In the genomic region with DNA sequence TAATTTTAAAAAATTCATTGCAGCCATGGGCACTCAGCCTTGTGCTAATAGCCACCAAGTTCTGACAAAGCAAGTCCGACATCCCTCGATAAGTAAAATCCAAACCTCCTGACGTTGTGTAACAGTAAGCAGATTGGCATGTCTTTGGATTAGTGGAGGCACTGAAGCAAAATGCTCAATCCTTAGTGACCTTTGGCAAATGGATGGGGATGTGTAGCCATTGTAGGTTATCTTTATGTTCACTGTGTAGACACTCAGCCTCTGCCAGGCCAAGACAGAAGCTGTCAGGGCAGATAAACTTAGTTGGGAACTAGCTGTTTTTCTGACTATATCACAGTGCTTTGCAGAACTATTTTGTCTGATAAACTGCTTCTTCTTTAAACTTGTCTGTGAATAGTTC, we compare ENCODE assay signal across 20 cellular contexts.
A peak's percentile ranks its signal among the peaks of the same experiment; 100 is the strongest.
DNase-seq lines count a peak whose midpoint lies in the region; ATAC-seq and TF ChIP-seq lines count a peak whose summit lies in the region.
"Had no signal": no experiment of that assay in that cellular context is flagged by ENCODE, and none has a peak within 500 bp of the region (broad histone marks: within the 10 kb centered on the region; RNA-seq: fewer than 3 reads in every experiment).

No MANE protein-coding gene starts in this region.

- ATAC-seq in right cardiac atrium (peak; percentile 32 to 80), heart right ventricle (no peak), omental fat pad (ENCODE audit: low FRiP score) (peak; percentile 49), GM21390 (IDR thresholded peaks at IDR 0.05; ENCODE audit: unreplicated experiment) (no peak)
- ATAC-seq: Panc1 had no signal

- H3K4me3 ChIP-seq in right cardiac atrium (ENCODE audit: low read length) (no peak overlapping the region), heart right ventricle (no peak overlapping the region), esophagus squamous epithelium (no peak overlapping the region), thyroid gland (replicated peaks in 1 of 3) (no peak overlapping the region)
- H3K4me3 ChIP-seq: BLaER1 treated with 17β-estradiol and CSF1 and Interleukin-3, amounts not matched to agents 10 nM and 100 nM had no signal

- peaks cover 13% of the 10 kb centered on the region for H3K4me1 ChIP-seq in right cardiac atrium (ENCODE audit: control insufficient read depth, insufficient read depth, low read length)
- peaks cover 3 to 61% (median 34%) of the 10 kb centered on the region in 9 donors for H3K4me1 ChIP-seq in heart right ventricle
- H3K4me1 ChIP-seq in esophagus squamous epithelium = peaks cover 4 to 45% (median 11%) of the 10 kb centered on the region in 3 donors
- H3K4me1 ChIP-seq in thyroid gland = peaks cover 26 to 63% of the 10 kb centered on the region in 2 donors

- H3K9me3 ChIP-seq in right cardiac atrium (ENCODE audit: control insufficient read depth, low read length) = no peaks in the 10 kb centered on the region
- H3K9me3 ChIP-seq in heart right ventricle = no peaks in the 10 kb centered on the region
- no peaks in the 10 kb centered on the region for H3K9me3 ChIP-seq in esophagus squamous epithelium
- no peaks in the 10 kb centered on the region for H3K9me3 ChIP-seq in thyroid gland
- H3K9me3 ChIP-seq: BLaER1 treated with 17β-estradiol and CSF1 and Interleukin-3, amounts not matched to agents 10 nM and 100 nM had no signal

- TF ChIP-seq CTCF in heart right ventricle (IDR thresholded peaks at IDR 0.05) = no peak
- TF ChIP-seq CTCF in esophagus squamous epithelium (IDR thresholded peaks at IDR 0.05) = no peak
- no peak for TF ChIP-seq CTCF in omental fat pad (IDR thresholded peaks at IDR 0.05)
- TF ChIP-seq CTCF in thyroid gland (IDR thresholded peaks at IDR 0.05) = no peak

- intact Hi-C loops in right cardiac atrium (cut with DNase I) (loop anchor here in 2 of 4 donors (10.0 kb wide), 1 partner anchor 247 kb away; the partner anchor contains the start of gene ZNF503 (in 2 of the 2)), heart right ventricle (cut with DNase I) (loop anchor here in 3 of 10 donors (10.0 kb wide), 1 partner anchor 247 kb away; the partner anchor contains the start of gene ZNF503 (in 3 of the 3)), esophagus squamous epithelium (cut with DNase I) (loop anchor here (10.0 kb wide), 1 partner anchor 247 kb away; the partner anchor contains the start of gene ZNF503), thyroid gland (cut with DNase I) (loop anchor here (10.0 kb wide), 1 partner anchor 237 kb away; no protein-coding TSS in a partner anchor)

- H3K36me3 ChIP-seq in heart right ventricle (no peaks in the 10 kb centered on the region), esophagus squamous epithelium (no peaks in the 10 kb centered on the region), thyroid gland (no peaks in the 10 kb centered on the region)
- H3K36me3 ChIP-seq: BLaER1 treated with 17β-estradiol and CSF1 and Interleukin-3, amounts not matched to agents 10 nM and 100 nM had no signal

- peak in 1 of 3 donors; percentile 74 for DNase-seq in right cardiac atrium
- no peak for DNase-seq in heart right ventricle
- no peak for DNase-seq in esophagus squamous epithelium (lab: John Stamatoyannopoulos, UW)
- no peak for DNase-seq in omental fat pad (ENCODE audit: low spot score)
- no peak for DNase-seq in G401 (ENCODE audit: low spot score)
- DNase-seq in thyroid gland = no peak
- DNase-seq: 8988T; CD4-positive, alpha-beta memory T cell; DND-41; Karpas-422; MV-4-11; NCI-H1105 treated with DMSO at 0.1 percent for 48 hours; NCI-H2029 treated with DMSO at 0.1 percent for 48 hours; NCI-H345; NCI-H524 treated with DMSO at 0.1 percent for 48 hours; NCI-H82; SIG-M5 had no signal

- peak overlapping the region; percentile 30 for H3K27ac ChIP-seq in right cardiac atrium (ENCODE audit: low read length)
- no peak overlapping the region for H3K27ac ChIP-seq in heart right ventricle
- peak overlapping the region in 3 of 4 donors; percentile 10 to 50 (median 17) for H3K27ac ChIP-seq in esophagus squamous epithelium
- no peak overlapping the region for H3K27ac ChIP-seq in thyroid gland
- H3K27ac ChIP-seq: BLaER1 treated with 17β-estradiol and CSF1 and Interleukin-3, amounts not matched to agents 10 nM and 100 nM had no signal

- in situ Hi-C loops in G401 (cut with HindIII; ENCODE audit: low sequenced_read_pairs) = no loop called here

- H3K27me3 ChIP-seq in right cardiac atrium (ENCODE audit: control insufficient read depth, insufficient read depth) (no peaks in the 10 kb centered on the region), heart right ventricle (no peaks in the 10 kb centered on the region), esophagus squamous epithelium (no peaks in the 10 kb centered on the region), thyroid gland (no peaks in the 10 kb centered on the region)
- H3K27me3 ChIP-seq: BLaER1 treated with 17β-estradiol and CSF1 and Interleukin-3, amounts not matched to agents 10 nM and 100 nM had no signal

- no peak for TF ChIP-seq POLR2A in esophagus squamous epithelium (IDR thresholded peaks at IDR 0.05)
- TF ChIP-seq POLR2A in thyroid gland (IDR thresholded peaks at IDR 0.05) = no peak

- 46% methylated on average over 3 of the region's 3 CpGs for WGBS in right cardiac atrium
- 73 to 78% methylated on average over 3 of the region's 3 CpGs for WGBS in heart right ventricle, 2 donors
- 70 to 88% methylated on average over 3 of the region's 3 CpGs for WGBS in esophagus squamous epithelium, 2 donors
- WGBS in thyroid gland, 2 donors = 84 to 89% methylated on average over 3 of the region's 3 CpGs

Comparison
In these comparisons a context has a peak if more than half of its experiments do, and no peak if none do; other contexts are left out.
1. ATAC-seq: peak in right cardiac atrium (2 of 2) and omental fat pad (single experiment); none in heart right ventricle (0 of 8) and GM21390 (single experiment).
2. H3K27ac ChIP-seq: peak in right cardiac atrium (single experiment) and esophagus squamous epithelium (3 of 4); none in heart right ventricle (0 of 10) and thyroid gland (0 of 3).